Comparison of ENCODE assay signal across 37 cellular contexts in the genomic region with DNA sequence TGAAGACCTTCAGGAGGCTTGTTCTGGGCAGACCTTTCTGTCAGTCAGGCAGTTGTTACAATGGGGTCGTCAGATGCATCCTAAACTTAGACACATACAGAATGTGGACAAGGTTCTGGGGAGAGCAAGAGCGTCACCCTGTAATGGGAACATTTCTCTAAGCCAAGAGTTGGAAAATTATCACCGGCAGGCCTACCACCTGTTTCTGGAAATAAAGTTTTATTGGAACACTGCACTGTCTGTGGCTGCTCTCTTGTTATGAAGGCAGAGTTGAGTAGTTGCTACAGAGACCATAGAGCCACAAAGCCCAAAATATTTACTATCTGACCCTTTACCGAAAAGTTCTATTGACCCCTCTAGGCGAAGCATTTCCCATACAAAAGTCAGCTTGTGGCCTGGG.
"Had no signal": no experiment of that assay in that cellular context is flagged by ENCODE, and none has a peak within 500 bp of the region (broad histone marks: within the 10 kb centered on the region; RNA-seq: fewer than 3 reads in every experiment).

No MANE protein-coding gene starts in this region.

- H3K4me3 ChIP-seq: adrenal gland, body of pancreas, breast epithelium had no signal

- H3K4me1 Mint-ChIP-seq: activated B cell treated with CpG ODN at 0.5 μM for 24 hours had no signal

- H3K9me3 ChIP-seq: adrenal gland, body of pancreas, breast epithelium had no signal

- H3K27me3 Mint-ChIP-seq: activated B cell treated with CpG ODN at 0.5 μM for 24 hours; activated CD4-positive, alpha-beta memory T cell treated with anti-CD3 and anti-CD28 coated beads for 36 hours; activated CD4-positive, alpha-beta T cell treated with anti-CD3 and anti-CD28 coated beads, Interleukin-2, amount 10 ng/mL, durations not matched to agents 24 days and 14 days; activated CD8-positive, alpha-beta T cell treated with anti-CD3 and anti-CD28 coated beads for 36 hours; activated naive CD8-positive, alpha-beta T cell treated with anti-CD3 and anti-CD28 coated beads for 36 hours; activated T-helper 17 cell treated with anti-CD3 and anti-CD28 coated beads, Interleukin-2, amount 50 U/mL, for 72 hours had no signal

- H3K36me3 ChIP-seq: adrenal gland, brain microvascular endothelial cell, breast epithelium had no signal

- H3K27ac ChIP-seq: adrenal gland, body of pancreas, brain microvascular endothelial cell, breast epithelium, VCaP had no signal

- ATAC-seq: activated CD8-positive, alpha-beta T cell treated with anti-CD3 and anti-CD28 coated beads for 36 hours; activated naive CD4-positive, alpha-beta T cell treated with anti-CD3 and anti-CD28 coated beads, Interleukin-2, amount 50 U/mL, for 72 hours; activated T-cell treated with anti-CD3 and anti-CD28 coated beads, Interleukin-2, amount 50 U/mL, for 4 hours; activated T-cell treated with anti-CD3 and anti-CD28 coated beads, Interleukin-2, amount 50 U/mL, for 72 hours; activated T-helper 17 cell treated with anti-CD3 and anti-CD28 coated beads, Interleukin-2, amount 50 U/mL, for 72 hours; body of pancreas had no signal

- H3K27me3 ChIP-seq: adrenal gland, body of pancreas, brain microvascular endothelial cell, breast epithelium had no signal

- H3K27ac Mint-ChIP-seq: activated B cell treated with CpG ODN at 0.5 μM for 24 hours; activated CD4-positive, alpha-beta memory T cell treated with anti-CD3 and anti-CD28 coated beads for 36 hours; activated CD4-positive, alpha-beta T cell treated with anti-CD3 and anti-CD28 coated beads, Interleukin-2, amount 10 ng/mL, durations not matched to agents 24 days and 14 days; activated CD8-positive, alpha-beta T cell treated with anti-CD3 and anti-CD28 coated beads for 36 hours; activated naive CD4-positive, alpha-beta T cell treated with anti-CD3 and anti-CD28 coated beads for 36 hours; activated naive CD8-positive, alpha-beta T cell treated with anti-CD3 and anti-CD28 coated beads for 36 hours; activated T-cell treated with anti-CD3 and anti-CD28 coated beads, Interleukin-2, amount 50 U/mL, for 72 hours; activated T-helper 1 cell treated with anti-CD3 and anti-CD28 coated beads, Interleukin-12 subunit alpha, Interleukin-12 subunit beta, Interleukin-2, Interleukin-4 antibody, amounts not matched to agents 30 ng/mL and 10 ng/mL and 1 ng/mL, durations not matched to agents 14 hours and 24 hours and 36 hours; activated T-helper 17 cell treated with anti-CD3 and anti-CD28 coated beads, Interleukin-2, amount 50 U/mL, for 72 hours; T-helper 1 cell treated with Interleukin-12 subunit alpha and Interleukin-12 subunit beta and Interleukin-4 antibody, amounts not matched to agents 30 μg/mL and 1 μg/mL, for 36 hours; T-helper 2 cell treated with Interferon-gamma antibody and Interleukin-4, amounts not matched to agents 5 μg/mL and 100 μg/mL, for 36 hours had no signal

- DNase-seq: activated B cell treated with CpG ODN at 0.5 μM for 24 hours; activated CD4-positive, alpha-beta memory T cell treated with anti-CD3 and anti-CD28 coated beads for 36 hours; activated CD4-positive, alpha-beta T cell treated with anti-CD3 and anti-CD28 coated beads for 4 hours; activated CD4-positive, alpha-beta T cell treated with anti-CD3 and anti-CD28 coated beads, Interleukin-2, amount 10 ng/mL, durations not matched to agents 24 days and 14 days; activated CD4-positive, alpha-beta T cell treated with anti-CD3 and anti-CD28 coated beads, Interleukin-2, amount 50 U/mL, for 1 hour; activated CD4-positive, alpha-beta T cell treated with anti-CD3 and anti-CD28 coated beads, Interleukin-2, amount 50 U/mL, for 4 hours; activated CD4-positive, CD25-positive, alpha-beta regulatory T cell treated with anti-CD3 and anti-CD28 coated beads, Interleukin-2, amount 50 U/mL, for 72 hours; activated CD8-positive, alpha-beta memory T cell treated with anti-CD3 and anti-CD28 coated beads, Interleukin-2, amount 50 U/mL, for 4 hours; activated CD8-positive, alpha-beta T cell treated with anti-CD3 and anti-CD28 coated beads for 36 hours; activated effector memory CD4-positive, alpha-beta T cell treated with anti-CD3 and anti-CD28 coated beads, Interleukin-2, amount 50 U/mL, for 16 hours; activated gamma-delta T cell treated with Interleukin-2 at 50 U/mL for 16 hours; activated naive CD4-positive, alpha-beta T cell; activated naive CD4-positive, alpha-beta T cell treated with anti-CD3 and anti-CD28 coated beads for 36 hours; activated naive CD4-positive, alpha-beta T cell treated with anti-CD3 and anti-CD28 coated beads, Interleukin-2, amount 50 U/mL, for 16 hours; activated naive CD8-positive, alpha-beta T cell treated with anti-CD3 and anti-CD28 coated beads for 36 hours; activated T-cell treated with anti-CD3 and anti-CD28 coated beads for 4 hours; activated T-cell treated with anti-CD3 and anti-CD28 coated beads, Interleukin-2, amount 50 U/mL, for 1 hour; activated T-cell treated with anti-CD3 and anti-CD28 coated beads, Interleukin-2, amount 50 U/mL, for 4 hours; activated T-cell treated with anti-CD3 and anti-CD28 coated beads, Interleukin-2, amount 50 U/mL, for 72 hours; adrenal gland; amniotic stem cell; aorta; body of pancreas; brain microvascular endothelial cell; central memory CD4-positive, alpha-beta T cell; T-helper 1 cell; T-helper 2 cell; T-helper 9 cell had no signal

- H3K4me3 Mint-ChIP-seq: activated B cell treated with CpG ODN at 0.5 μM for 24 hours; activated CD4-positive, alpha-beta memory T cell treated with anti-CD3 and anti-CD28 coated beads for 36 hours; activated CD4-positive, alpha-beta T cell treated with anti-CD3 and anti-CD28 coated beads, Interleukin-2, amount 10 ng/mL, durations not matched to agents 24 days and 14 days; activated CD8-positive, alpha-beta T cell treated with anti-CD3 and anti-CD28 coated beads for 36 hours; activated naive CD4-positive, alpha-beta T cell treated with anti-CD3 and anti-CD28 coated beads for 36 hours; activated naive CD8-positive, alpha-beta T cell treated with anti-CD3 and anti-CD28 coated beads for 36 hours; activated T-cell treated with anti-CD3 and anti-CD28 coated beads, Interleukin-2, amount 50 U/mL, for 4 hours; activated T-cell treated with anti-CD3 and anti-CD28 coated beads, Interleukin-2, amount 50 U/mL, for 72 hours; activated T-helper 1 cell treated with anti-CD3 and anti-CD28 coated beads, Interleukin-12 subunit alpha, Interleukin-12 subunit beta, Interleukin-2, Interleukin-4 antibody, amounts not matched to agents 30 ng/mL and 10 ng/mL and 1 ng/mL, durations not matched to agents 14 hours and 24 hours and 36 hours; activated T-helper 17 cell treated with anti-CD3 and anti-CD28 coated beads, Interleukin-2, amount 50 U/mL, for 72 hours; T-helper 1 cell treated with Interleukin-12 subunit alpha and Interleukin-12 subunit beta and Interleukin-4 antibody, amounts not matched to agents 30 μg/mL and 1 μg/mL, for 36 hours; T-helper 2 cell treated with Interferon-gamma antibody and Interleukin-4, amounts not matched to agents 5 μg/mL and 100 μg/mL, for 36 hours had no signal

- H3K9me3 Mint-ChIP-seq: activated B cell treated with CpG ODN at 0.5 μM for 24 hours; activated CD4-positive, alpha-beta memory T cell treated with anti-CD3 and anti-CD28 coated beads for 36 hours; activated CD4-positive, alpha-beta T cell treated with anti-CD3 and anti-CD28 coated beads, Interleukin-2, amount 10 ng/mL, durations not matched to agents 24 days and 14 days; activated CD8-positive, alpha-beta T cell treated with anti-CD3 and anti-CD28 coated beads for 36 hours; activated naive CD4-positive, alpha-beta T cell treated with anti-CD3 and anti-CD28 coated beads for 36 hours; activated naive CD4-positive, alpha-beta T cell treated with anti-CD3 and anti-CD28 coated beads, Interleukin-2, amount 50 U/mL, for 72 hours; activated T-cell treated with anti-CD3 and anti-CD28 coated beads, Interleukin-2, amount 50 U/mL, for 4 hours; activated T-cell treated with anti-CD3 and anti-CD28 coated beads, Interleukin-2, amount 50 U/mL, for 72 hours; activated T-helper 17 cell treated with anti-CD3 and anti-CD28 coated beads, Interleukin-2, amount 50 U/mL, for 72 hours; T-helper 1 cell treated with Interleukin-12 subunit alpha and Interleukin-12 subunit beta and Interleukin-4 antibody, amounts not matched to agents 30 μg/mL and 1 μg/mL, for 36 hours; T-helper 2 cell treated with Interferon-gamma antibody and Interleukin-4, amounts not matched to agents 5 μg/mL and 100 μg/mL, for 36 hours had no signal

- H3K4me1 ChIP-seq: adrenal gland, body of pancreas, breast epithelium had no signal

- FAIRE-seq: astrocyte, TTC549 had no signal
